11 cellular contexts compared by ENCODE assay signal in the genomic region with DNA sequence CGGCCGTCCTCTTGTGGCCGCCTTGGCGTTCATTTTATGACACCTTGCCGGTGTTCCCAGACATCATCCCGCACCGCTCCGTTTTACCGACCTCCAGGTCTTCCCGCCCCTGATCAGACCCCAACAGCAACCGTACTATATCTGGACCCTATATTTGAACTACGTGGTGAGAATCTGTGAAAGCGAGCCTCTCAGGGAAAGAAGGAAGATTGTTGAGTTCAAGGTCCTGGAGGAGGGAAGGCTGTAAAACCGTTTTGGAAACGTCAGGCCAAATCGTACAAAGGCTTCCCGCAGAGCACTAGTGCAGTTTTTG. TPM values are rescaled to one million over a fixed set of nuclear protein-coding genes. Genes with fewer than 3 reads are reported as not detected.
DNase-seq lines count a peak whose midpoint lies in the region; ATAC-seq and TF ChIP-seq lines count a peak whose summit lies in the region.
"Had no signal": no experiment of that assay in that cellular context is flagged by ENCODE, and none has a peak within 500 bp of the region (broad histone marks: within the 10 kb centered on the region; RNA-seq: fewer than 3 reads in every experiment).

No MANE protein-coding gene starts in this region.

- H3K36me3 ChIP-seq in iPS DF 6.9 (ENCODE audit: control insufficient read depth, insufficient read depth, low read length), result no peaks in the 10 kb centered on the region; the same call in 1 of the 2 replicates

- peak overlapping the region; percentile 60; the same call in 1 of the 2 replicates for H3K4me3 ChIP-seq in iPS DF 6.9 (ENCODE audit: low read length)

- no peak overlapping the region for H3K27ac ChIP-seq in iPS DF 6.9 (ENCODE audit: low read length)

- no peaks in the 10 kb centered on the region for H3K9me3 Mint-ChIP-seq in WTC11
- H3K9me3 Mint-ChIP-seq in stimulated activated effector memory CD8-positive, alpha-beta T cell treated with anti-CD3 and anti-CD28 coated beads, Interleukin-12 subunit alpha, Interleukin-12 subunit beta, amount 100 ng/mL, for 72 hours, result no peaks in the 10 kb centered on the region

- no peaks in the 10 kb centered on the region for H3K36me3 Mint-ChIP-seq in WTC11
- no peaks in the 10 kb centered on the region for H3K36me3 Mint-ChIP-seq in stimulated activated effector memory CD8-positive, alpha-beta T cell treated with anti-CD3 and anti-CD28 coated beads, Interleukin-12 subunit alpha, Interleukin-12 subunit beta, amount 100 ng/mL, for 72 hours

- CTCF ChIA-PET in WTC11 (lab: Charles Lee), result no interaction called here

- H3K27me3 Mint-ChIP-seq in WTC11 (ENCODE audit: low read depth), result peaks cover 65% of the 10 kb centered on the region

- H3K4me1 Mint-ChIP-seq in WTC11, result peaks cover 16% of the 10 kb centered on the region
- H3K4me1 Mint-ChIP-seq in stimulated activated effector memory CD8-positive, alpha-beta T cell treated with anti-CD3 and anti-CD28 coated beads, Interleukin-12 subunit alpha, Interleukin-12 subunit beta, amount 100 ng/mL, for 72 hours, result peaks cover 17% of the 10 kb centered on the region

- ATAC-seq in WTC11 (peak; percentile 10), GM19023 (IDR thresholded peaks at IDR 0.05; ENCODE audit: unreplicated experiment) (no peak)
- ATAC-seq in stimulated activated effector memory CD8-positive, alpha-beta T cell treated with anti-CD3 and anti-CD28 coated beads, Interleukin-12 subunit alpha, Interleukin-12 subunit beta, amount 100 ng/mL, for 72 hours, result no peak
- ATAC-seq: left colon had no signal

- 0 out of 2 replicates have a peak, but pooled peaks have one; percentile 6 for TF ChIP-seq CTCF in GM12874 (IDR thresholded peaks at IDR 0.05; ENCODE audit: insufficient read depth, low read depth, low read length)
- no peak for TF ChIP-seq CTCF in WTC11 (IDR thresholded peaks at IDR 0.05)

- no CpG with 5 or more reads among the region's 17 CpGs for WGBS in iPS DF 6.9 (ENCODE audit: insufficient coverage, insufficient read length)

- POLR2A ChIA-PET in WTC11 (lab: Charles Lee), result no interaction called here

- peaks cover 19% of the 10 kb centered on the region for H3K27me3 ChIP-seq in iPS DF 6.9 (ENCODE audit: control insufficient read depth, insufficient read depth, low read length)

- peak overlapping the region; percentile 74 for H3K4me3 Mint-ChIP-seq in WTC11
- H3K4me3 Mint-ChIP-seq in stimulated activated effector memory CD8-positive, alpha-beta T cell treated with anti-CD3 and anti-CD28 coated beads, Interleukin-12 subunit alpha, Interleukin-12 subunit beta, amount 100 ng/mL, for 72 hours, result peak overlapping the region; percentile 67

- no peak overlapping the region for H3K27ac Mint-ChIP-seq in WTC11
- no peak overlapping the region for H3K27ac Mint-ChIP-seq in stimulated activated effector memory CD8-positive, alpha-beta T cell treated with anti-CD3 and anti-CD28 coated beads, Interleukin-12 subunit alpha, Interleukin-12 subunit beta, amount 100 ng/mL, for 72 hours

- no peak for DNase-seq in WTC11 (ENCODE audit: low spot score)
- no peak for DNase-seq in iPS DF 6.9 (ENCODE audit: low read depth, low spot score)
- no peak for DNase-seq in stimulated activated effector memory CD8-positive, alpha-beta T cell treated with anti-CD3 and anti-CD28 coated beads, Interleukin-12 subunit alpha, Interleukin-12 subunit beta, amount 100 ng/mL, for 72 hours (ENCODE audit: low spot score in 2 of 2)
- DNase-seq in OCI-M2 (lab: John Stamatoyannopoulos, UW; ENCODE audit: unreplicated experiment), result no peak
- DNase-seq in AG08396 (ENCODE audit: low spot score), result no peak
- DNase-seq: Kasumi-1; NCI-H446 treated with DMSO at 0.1 percent for 48 hours; stimulated activated naive CD4-positive, alpha-beta T cell treated with Interleukin-2 at 50 U/mL for 16 hours had no signal

- no peaks in the 10 kb centered on the region; the same call in 1 of the 2 replicates for H3K4me1 ChIP-seq in iPS DF 6.9 (ENCODE audit: control insufficient read depth, insufficient read depth, low read length)

- H3K9me3 ChIP-seq in iPS DF 6.9 (ENCODE audit: control insufficient read depth, insufficient read depth, low read length), result no peaks in the 10 kb centered on the region

TF ChIP-seq in WTC11, 78 proteins besides CTCF, POLR2A, EP300 and RAD21:
- TF ChIP-seq, protein P1, sequence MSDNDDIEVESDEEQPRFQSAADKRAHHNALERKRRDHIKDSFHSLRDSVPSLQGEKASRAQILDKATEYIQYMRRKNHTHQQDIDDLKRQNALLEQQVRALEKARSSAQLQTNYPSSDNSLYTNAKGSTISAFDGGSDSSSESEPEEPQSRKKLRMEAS (CRISPR knock-in tag; IDR thresholded peaks at IDR 0.05), result 0 out of 2 replicates have a peak, but pooled peaks have one; percentile 15
- TF ChIP-seq RELA (CRISPR knock-in tag; IDR thresholded peaks at IDR 0.05; ENCODE audit: borderline replicate concordance), result no peak
TF ChIP-seq in WTC11: peak in this region for 1.

RNA-seq across cellular contexts. Expression of a gene that starts 1.4 kb away (rescaled TPM):
- total RNA-seq in WTC11 (2021), result 0.23 to 0.48 TPM (median 0.25 TPM) in 3 replicates
